ENCODE assay signal across 8 cellular contexts in genomic region chr6:166541366-166541765, GRCh38. TPM values are rescaled to one million over a fixed set of nuclear protein-coding genes. Genes with fewer than 3 reads are reported as not detected.
A peak's percentile ranks its signal among the peaks of the same experiment; 100 is the strongest.
DNase-seq lines count a peak whose midpoint lies in the region; ATAC-seq and TF ChIP-seq lines count a peak whose summit lies in the region.
"Had no signal": no experiment of that assay in that cellular context is flagged by ENCODE, and none has a peak within 500 bp of the region (broad histone marks: within the 10 kb centered on the region; RNA-seq: fewer than 3 reads in every experiment).

No MANE protein-coding gene starts in this region.

- in situ Hi-C loops in gastrocnemius medialis (cut with MboI; ENCODE audit: low sequenced_read_pairs in 4 of 4) (no loop called here), GM23248 (cut with MboI) (no loop called here)

- H3K9me2 ChIP-seq in GM23248 (ENCODE audit: insufficient read depth) = no peaks in the 10 kb centered on the region

- H3K9ac ChIP-seq in GM23248 = no peak overlapping the region

- WGBS in GM23248 (ENCODE audit: low coverage in 1 of 2, low lambda C conversion rate in 2 of 2, missing lambda C conversion rate in 2 of 2), 2 experiments = 88 to 94% methylated on average over 12 of the region's 12 CpGs

- no peak overlapping the region for H3K4me2 ChIP-seq in GM23248 (ENCODE audit: unreplicated experiment)

- intact Hi-C loops in gastrocnemius medialis (cut with DNase I; ENCODE audit: low total_unique reads) = no loop called here

- TF ChIP-seq CTCF in gastrocnemius medialis (IDR thresholded peaks at IDR 0.05 in 4 of 5, conservative IDR thresholded peaks at IDR 0.05 in 1 of 5) = no peak
- no peak for TF ChIP-seq CTCF in coronary artery (IDR thresholded peaks at IDR 0.05)

- H2AFZ ChIP-seq in GM23248 = no peak overlapping the region

- peak overlapping the region; percentile 12 to 25 for H3K27ac Mint-ChIP-seq in activated naive CD4-positive, alpha-beta T cell treated with anti-CD3 and anti-CD28 coated beads, Interleukin-2, amount 50 U/mL, for 72 hours

- H3K27ac ChIP-seq in gastrocnemius medialis (peak overlapping the region; percentile 30 to 66 (median 57)), GM23248 (no peak overlapping the region), coronary artery (no peak overlapping the region)

- H3K79me2 ChIP-seq in GM23248 (ENCODE audit: insufficient read depth) = peaks cover 11% of the 10 kb centered on the region; the same call in 1 of the 2 replicates

- no peaks in the 10 kb centered on the region for H4K20me1 ChIP-seq in GM23248 (ENCODE audit: insufficient read depth)

- H3K4me3 ChIP-seq in gastrocnemius medialis (peak overlapping the region; percentile 22 to 41 (median 31)), GM23248 (no peak overlapping the region), coronary artery (no peak overlapping the region)

- H3K9me3 Mint-ChIP-seq in activated naive CD4-positive, alpha-beta T cell treated with anti-CD3 and anti-CD28 coated beads, Interleukin-2, amount 50 U/mL, for 72 hours = no peaks in the 10 kb centered on the region

- H3K27me3 ChIP-seq in gastrocnemius medialis (no peaks in the 10 kb centered on the region), GM23248 (replicated peaks; ENCODE audit: insufficient read depth) (no peaks in the 10 kb centered on the region)

- no peaks in the 10 kb centered on the region for H3F3A ChIP-seq in GM23248 (ENCODE audit: insufficient read depth)

- no peak for TF ChIP-seq POLR2A in gastrocnemius medialis (IDR thresholded peaks at IDR 0.05)

- ATAC-seq in GM19452 (IDR thresholded peaks at IDR 0.05; ENCODE audit: unreplicated experiment) = peak; percentile 41
- ATAC-seq in HG02852 (IDR thresholded peaks at IDR 0.05; ENCODE audit: unreplicated experiment) = peak; percentile 32
- ATAC-seq in activated naive CD4-positive, alpha-beta T cell treated with anti-CD3 and anti-CD28 coated beads, Interleukin-2, amount 50 U/mL, for 72 hours = peak in 1 of 2 donors; percentile 28
- peak; percentile 22 to 23 for ATAC-seq in gastrocnemius medialis

- H3K36me3 Mint-ChIP-seq in activated naive CD4-positive, alpha-beta T cell treated with anti-CD3 and anti-CD28 coated beads, Interleukin-2, amount 50 U/mL, for 72 hours = peaks cover 0 to 4% of the 10 kb centered on the region in 2 donors

- peaks cover 7 to 23% of the 10 kb centered on the region in 2 donors for H3K4me1 ChIP-seq in gastrocnemius medialis
- H3K4me1 ChIP-seq in GM23248 (ENCODE audit: insufficient read depth) = no peaks in the 10 kb centered on the region

- H3K9me3 ChIP-seq in gastrocnemius medialis (no peaks in the 10 kb centered on the region), GM23248 (ENCODE audit: low read depth) (no peaks in the 10 kb centered on the region)

- H3K36me3 ChIP-seq in gastrocnemius medialis (peaks cover 0 to 14% of the 10 kb centered on the region in 2 donors), GM23248 (ENCODE audit: low read depth) (0 out of 2 replicates have a peak, but pooled peaks cover 11% of the 10 kb centered on the region)

- no peak for DNase-seq in activated naive CD4-positive, alpha-beta T cell treated with anti-CD3 and anti-CD28 coated beads, Interleukin-2, amount 50 U/mL, for 72 hours (ENCODE audit: low spot score in 2 of 2)
- DNase-seq in gastrocnemius medialis = no peak
- DNase-seq in GM23248 = no peak
- no peak for DNase-seq in superior temporal gyrus (ENCODE audit: extremely low spot score)
- DNase-seq in coronary artery (ENCODE audit: low spot score) = no peak
- DNase-seq: NCI-H526 had no signal

RNA-seq across cellular contexts. Expression of gene RAMACL, which starts 45.1 kb away (rescaled TPM):
- total RNA-seq in activated naive CD4-positive, alpha-beta T cell treated with anti-CD3 and anti-CD28 coated beads, Interleukin-2, amount 50 U/mL, for 72 hours = 1 to 10 TPM in 1 of 2 donors, under 1 TPM in 1; 0.52 to 1.2 TPM
- 1 to 10 TPM in 1 of 4 donors, under 1 TPM in 3; 0.18 to 5.6 (median 0.58) TPM for total RNA-seq in gastrocnemius medialis
- 0.13 and 2.1 TPM in 2 replicates for total RNA-seq in GM23248 (2014; rRNA removed; shearing (Covaris generic))
- 0.31 and 0.33 TPM in 2 replicates for polyA plus RNA-seq in GM23248 (2016; fragmentation: Nextera tagmentation; extraction: Ambion mirVana)

Comparison
In these comparisons a context has a peak if more than half of its experiments do, and no peak if none do; other contexts are left out.
1. H3K27ac ChIP-seq: peak in gastrocnemius medialis (4 of 4); none in GM23248 (single experiment) and coronary artery (0 of 2).
2. H3K4me3 ChIP-seq: peak in gastrocnemius medialis (4 of 4); none in GM23248 (single experiment) and coronary artery (single experiment).